ENCODE assay signal across 24 cellular contexts in the genomic region with DNA sequence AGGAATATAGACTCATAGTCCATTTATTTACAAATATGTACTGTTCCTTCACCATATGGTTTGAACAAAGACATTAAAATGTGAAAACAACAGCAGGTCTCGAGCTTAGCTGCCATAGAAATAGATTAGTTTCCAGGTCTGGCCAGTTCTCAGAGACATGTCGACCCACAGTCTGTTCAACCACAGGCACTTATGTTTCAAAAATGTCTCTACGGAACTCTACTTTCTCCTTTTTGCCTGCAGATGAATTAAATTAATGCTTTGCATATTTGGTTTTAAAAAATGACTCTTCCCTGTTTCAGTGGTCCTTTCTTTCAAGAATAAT.
"Had no signal": no experiment of that assay in that cellular context is flagged by ENCODE, and none has a peak within 500 bp of the region (broad histone marks: within the 10 kb centered on the region; RNA-seq: fewer than 3 reads in every experiment).

No MANE protein-coding gene starts in this region.

- H3K36me3 Mint-ChIP-seq: activated naive CD4-positive, alpha-beta T cell treated with anti-CD3 and anti-CD28 coated beads, Interleukin-2, amount 50 U/mL, for 24 hours; natural killer cell treated with Interleukin-12 subunit alpha and Interleukin-12 subunit beta and Interleukin-15 and Interleukin-18, amount 100 ng/mL, for 72 hours; type B pancreatic cell had no signal

- H3K9me3 ChIP-seq: colonic mucosa, neutrophil, ovary, prostate gland, spleen, thoracic aorta had no signal

- H3K36me3 ChIP-seq: brain microvascular endothelial cell, colonic mucosa, neutrophil, ovary, prostate gland, spleen, thoracic aorta had no signal

- H3K4me1 ChIP-seq: colonic mucosa, prostate gland, spleen had no signal

- H3K27ac ChIP-seq: brain microvascular endothelial cell, colonic mucosa, neutrophil, ovary, prostate gland, spleen, thoracic aorta had no signal

- H3K27me3 Mint-ChIP-seq: activated naive CD4-positive, alpha-beta T cell treated with anti-CD3 and anti-CD28 coated beads, Interleukin-2, amount 50 U/mL, for 24 hours; effector memory CD8-positive, alpha-beta T cell; natural killer cell treated with Interleukin-12 subunit alpha and Interleukin-12 subunit beta and Interleukin-15 and Interleukin-18, amount 100 ng/mL, for 72 hours had no signal

- H3K27me3 ChIP-seq: brain microvascular endothelial cell, colonic mucosa, neutrophil, ovary, spleen had no signal

- H3K4me1 Mint-ChIP-seq: activated naive CD4-positive, alpha-beta T cell treated with anti-CD3 and anti-CD28 coated beads, Interleukin-2, amount 50 U/mL, for 24 hours had no signal

- H3K4me3 Mint-ChIP-seq: activated naive CD4-positive, alpha-beta T cell treated with anti-CD3 and anti-CD28 coated beads, Interleukin-2, amount 50 U/mL, for 24 hours; effector memory CD8-positive, alpha-beta T cell; natural killer cell treated with Interleukin-12 subunit alpha and Interleukin-12 subunit beta and Interleukin-15 and Interleukin-18, amount 100 ng/mL, for 72 hours; type B pancreatic cell had no signal

- H3K9me3 Mint-ChIP-seq: activated naive CD4-positive, alpha-beta T cell treated with anti-CD3 and anti-CD28 coated beads, Interleukin-2, amount 50 U/mL, for 24 hours; type B pancreatic cell had no signal

- H3K4me3 ChIP-seq: colonic mucosa, dorsolateral prefrontal cortex, ovary, prostate gland, spleen, thoracic aorta had no signal

- ATAC-seq: activated CD4-positive, CD25-positive, alpha-beta regulatory T cell treated with anti-CD3 and anti-CD28 coated beads, Interleukin-2, amount 50 U/mL, for 24 hours; effector memory CD8-positive, alpha-beta T cell; esophagus mucosa; left ventricle myocardium superior; natural killer cell treated with Interleukin-12 subunit alpha and Interleukin-12 subunit beta and Interleukin-15 and Interleukin-18, amount 100 ng/mL, for 72 hours had no signal

- H3K27ac Mint-ChIP-seq: activated naive CD4-positive, alpha-beta T cell treated with anti-CD3 and anti-CD28 coated beads, Interleukin-2, amount 50 U/mL, for 24 hours; effector memory CD8-positive, alpha-beta T cell; natural killer cell treated with Interleukin-12 subunit alpha and Interleukin-12 subunit beta and Interleukin-15 and Interleukin-18, amount 100 ng/mL, for 72 hours; type B pancreatic cell had no signal

- DNase-seq: activated CD4-positive, alpha-beta T cell treated with anti-CD3 and anti-CD28 coated beads, Interleukin-2, amount 50 U/mL, for 1 hour; activated gamma-delta T cell treated with Interleukin-2 at 50 U/mL for 16 hours; activated T-cell treated with anti-CD3 and anti-CD28 coated beads, Interleukin-2, amount 50 U/mL, for 1 hour; brain microvascular endothelial cell; colonic mucosa; effector memory CD8-positive, alpha-beta T cell; foreskin melanocyte; glutamatergic neuron; hippocampal formation; left ventricle myocardium superior; ovary; spleen; stimulated activated CD4-positive, alpha-beta T cell treated with anti-CD3 and anti-CD28 coated beads, Interleukin-4, amount 100 ng/mL, for 1 hour; stimulated activated naive CD4-positive, alpha-beta T cell; T-helper 2 cell had no signal
